In the genomic region with DNA sequence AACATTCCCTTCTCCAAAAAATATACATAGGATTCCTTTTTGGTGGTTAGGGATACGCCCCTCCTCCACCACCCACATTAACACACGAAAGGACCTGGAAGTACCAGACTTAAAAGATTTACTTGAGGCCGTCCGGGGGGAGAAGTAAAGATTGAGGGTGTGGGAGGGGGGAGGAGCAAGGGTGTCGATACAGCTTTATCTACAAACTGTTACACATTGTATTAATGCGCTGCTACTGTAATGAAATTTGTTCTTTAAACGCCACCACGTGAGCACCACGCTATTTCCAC, we compare ENCODE assay signal across 8 cellular contexts. TPM values are rescaled to one million over a fixed set of nuclear protein-coding genes. Genes with fewer than 3 reads are reported as not detected.
DNase-seq lines count a peak whose midpoint lies in the region; ATAC-seq, FAIRE-seq and TF ChIP-seq lines count a peak whose summit lies in the region.

No MANE protein-coding gene starts in this region.

- H3K36me3 Mint-ChIP-seq in astrocyte (ENCODE audit: low read depth, unreplicated experiment): peaks cover 9% of the 10 kb centered on the region

- peak overlapping the region; percentile 87 for H3K4me2 ChIP-seq in astrocyte (ENCODE audit: low read length)
- H3K4me2 ChIP-seq in HepG2 (ENCODE audit: low read depth, low read length): peak overlapping the region; percentile 85

- TF ChIP-seq EP300 in HepG2 (IDR thresholded peaks at IDR 0.05; ENCODE audit: low read depth in 2 of 2, low read length in 2 of 2) (no peak), HepG2 (CRISPR knock-in tag; IDR thresholded peaks at IDR 0.05; ENCODE audit: borderline replicate concordance) (no peak)

- no peak for TF ChIP-seq POLR2A in HepG2 (IDR thresholded peaks at IDR 0.05; ENCODE audit: insufficient read depth in 1 of 2, low read depth in 2 of 2, low read length in 2 of 2)

- peak overlapping the region; percentile 99 for H3K4me3 Mint-ChIP-seq in astrocyte (ENCODE audit: unreplicated experiment)

- no peaks in the 10 kb centered on the region for H3K27me3 Mint-ChIP-seq in astrocyte (ENCODE audit: low read depth, unreplicated experiment)

- H3K4me1 Mint-ChIP-seq in astrocyte (ENCODE audit: low read depth, unreplicated experiment): peaks cover 3% of the 10 kb centered on the region

- 0% methylated on average over 3 of the region's 9 CpGs for WGBS in HUES64
- under 1% methylated on average over 9 of the region's 9 CpGs for WGBS in HepG2 (ENCODE audit: low lambda C conversion rate)

- H3K4me1 ChIP-seq in HUES64 (ENCODE audit: insufficient read depth, low read length): no peaks in the 10 kb centered on the region; the same call in 1 of the 2 replicates
- peaks cover 15% of the 10 kb centered on the region for H3K4me1 ChIP-seq in astrocyte (ENCODE audit: insufficient read depth, low read length)
- peaks cover 28% of the 10 kb centered on the region for H3K4me1 ChIP-seq in HepG2 (ENCODE audit: insufficient read depth, low read length)
- peaks cover 0 to 29% (median 19%) of the 10 kb centered on the region in 4 donors for H3K4me1 ChIP-seq in tibial artery

- intact Hi-C loops in HepG2 (cut with micrococcal nuclease; ENCODE audit: unreplicated experiment) (loop anchor here (2.0 to 5.0 kb wide), 3 partner anchors 38 to 87 kb away; partner anchors contain the start of genes NDUFAB1 and PLK1), tibial artery (cut with DNase I; ENCODE audit: low total_unique reads) (loop anchor here (5.0 kb wide), 1 partner anchor 43 kb away; the partner anchor contains the start of gene NDUFAB1)

- no peaks in the 10 kb centered on the region for H3K9me3 Mint-ChIP-seq in astrocyte (ENCODE audit: unreplicated experiment)

- peaks cover 54% of the 10 kb centered on the region for H3K79me2 ChIP-seq in astrocyte (ENCODE audit: insufficient read depth, low read length)
- peaks cover 48% of the 10 kb centered on the region for H3K79me2 ChIP-seq in HepG2 (ENCODE audit: insufficient read depth, low read length)

- H3K27me3 ChIP-seq in HUES64 (ENCODE audit: insufficient read depth, low read length): no peaks in the 10 kb centered on the region
- H3K27me3 ChIP-seq in astrocyte (ENCODE audit: insufficient read depth, low read length): no peaks in the 10 kb centered on the region
- H3K27me3 ChIP-seq in HepG2 (ENCODE audit: control insufficient read depth in 1 of 2, insufficient read depth in 2 of 2, low read length in 2 of 2): no peaks in the 10 kb centered on the region; a peak in 1 of 5 replicates
- no peaks in the 10 kb centered on the region for H3K27me3 ChIP-seq in tibial artery

- POLR2A ChIA-PET in HepG2 (lab: Yijun Ruan, JAX): interaction anchor here (1.2 to 2.7 kb wide), 10 partner anchors 8 to 102 kb away, joined by 4 to 20 read pairs (median 9); partner anchors contain the start of genes EARS2, NDUFAB1, PLK1 and UBFD1

- in situ Hi-C loops in HepG2 (cut with HindIII; ENCODE audit: extremely low pct_ligation_motif_present, low pct_unique_long_range_greater_than_20kb): no loop called here

- H3K27ac Mint-ChIP-seq in astrocyte (ENCODE audit: unreplicated experiment): peak overlapping the region; percentile 86

- no peak for TF ChIP-seq CTCF in D721Med (IDR thresholded peaks at IDR 0.05; ENCODE audit: insufficient read depth, missing control alignments)
- no peak for TF ChIP-seq CTCF in astrocyte (IDR thresholded peaks at IDR 0.05; ENCODE audit: insufficient read depth, low read depth, low read length)
- TF ChIP-seq CTCF in HepG2 (CRISPR knock-in tag; IDR thresholded peaks at IDR 0.05): no peak
- TF ChIP-seq CTCF in tibial artery (IDR thresholded peaks at IDR 0.05): no peak

- H4K20me1 ChIP-seq in astrocyte (ENCODE audit: insufficient read depth, low read length): peaks cover 11% of the 10 kb centered on the region
- peaks cover 7% of the 10 kb centered on the region; the same call in 1 of the 2 replicates for H4K20me1 ChIP-seq in HepG2 (ENCODE audit: insufficient read depth, low read length)

- peak overlapping the region; percentile 87 for H3K4me3 ChIP-seq in HUES64 (ENCODE audit: low read length)
- peak overlapping the region; percentile 97 for H3K4me3 ChIP-seq in astrocyte (ENCODE audit: insufficient read depth, low read depth, low read length)
- peak overlapping the region; percentile 91 to 97 (median 97) for H3K4me3 ChIP-seq in HepG2 (replicated peaks in 1 of 3; ENCODE audit: insufficient read depth in 1 of 3, low read depth in 2 of 3, low read length in 3 of 3)
- peak overlapping the region; percentile 64 to 87 for H3K4me3 ChIP-seq in tibial artery

- FAIRE-seq in D721Med (lab: Jason Lieb, UNC) (no peak), astrocyte (lab: Jason Lieb, UNC) (no peak), HepG2 (lab: Jason Lieb, UNC) (no peak)

- DNase-seq in D721Med (ENCODE audit: insufficient read length, low spot score): peak; percentile 28
- no peak for DNase-seq in astrocyte (ENCODE audit: low read depth)
- no peak for DNase-seq in HepG2 (ENCODE audit: low spot score)
- DNase-seq in tibial artery: no peak
- no peak for DNase-seq in NCI-H2081 treated with DMSO at 0.1 percent for 48 hours (lab: John Stamatoyannopoulos, UW)
- DNase-seq in NCI-H146 treated with DMSO at 0.1 percent for 48 hours (lab: John Stamatoyannopoulos, UW; ENCODE audit: unreplicated experiment): no peak

- peaks cover 49% of the 10 kb centered on the region for H3K36me3 ChIP-seq in HUES64 (ENCODE audit: insufficient read depth, low read length)
- peaks cover 16% of the 10 kb centered on the region for H3K36me3 ChIP-seq in astrocyte (ENCODE audit: insufficient read depth, low read length)
- H3K36me3 ChIP-seq in HepG2 (replicated peaks in 1 of 2; ENCODE audit: control insufficient read depth in 1 of 2, insufficient read depth in 2 of 2, low read length in 2 of 2): peaks cover 12 to 21% of the 10 kb centered on the region in 2 experiments
- peaks cover 24 to 41% (median 26%) of the 10 kb centered on the region in 3 donors for H3K36me3 ChIP-seq in tibial artery

- BruUV-seq in HepG2 (replicated peaks; lab: Mats Ljungman, UMichigan): no TSS peak

- no peak for TF ChIP-seq RAD21 in HepG2 (CRISPR knock-in tag; IDR thresholded peaks at IDR 0.05)

- no peak; the same call in 2 of the 3 replicates for ATAC-seq in HepG2
- no peak for ATAC-seq in GM18873 (IDR thresholded peaks at IDR 0.05; ENCODE audit: low FRiP score, unreplicated experiment)

- H2AFZ ChIP-seq in astrocyte (ENCODE audit: low read depth, low read length) (peak overlapping the region; percentile 87), HepG2 (ENCODE audit: low read length) (peak overlapping the region; percentile 57)

- H3K9me3 ChIP-seq in HUES64 (ENCODE audit: insufficient read depth, low read depth, low read length) (no peaks in the 10 kb centered on the region), astrocyte (ENCODE audit: insufficient read depth, low read depth, low read length) (no peaks in the 10 kb centered on the region), HepG2 (ENCODE audit: low read length) (no peaks in the 10 kb centered on the region), tibial artery (no peaks in the 10 kb centered on the region)

- CTCF ChIA-PET in HepG2 (lab: Yijun Ruan, JAX; ENCODE audit: low intra/inter-chr PET ratio, low total read pairs): no interaction called here

- H3K27ac ChIP-seq in HUES64 (ENCODE audit: low read depth, low read length) (peak overlapping the region; percentile 91), astrocyte (ENCODE audit: low read depth, low read length) (peak overlapping the region; percentile 86), HepG2 (ENCODE audit: extremely low read length, insufficient read depth, low read length) (peak overlapping the region; percentile 89), tibial artery (peak overlapping the region; percentile 76 to 90)

- H3K9ac ChIP-seq in HUES64 (ENCODE audit: low read depth, low read length) (peak overlapping the region; percentile 93), astrocyte (ENCODE audit: low read length) (peak overlapping the region; percentile 96), HepG2 (ENCODE audit: insufficient read depth, low read depth, low read length) (peak overlapping the region; percentile 94)

RNA-seq across cellular contexts. Expression of gene PALB2, which starts 0.5 kb away (rescaled TPM):
- polyA plus RNA-seq in HUES64 (2013, experiment 1 of 2): 22.7 TPM
- polyA plus RNA-seq in HUES64 (2013, experiment 2 of 2): 22.4 TPM
- total RNA-seq in astrocyte (12.2 and 12.8 TPM in 2 replicates), HepG2 (2016; rRNA removed; fragmentation: Illumina TruSeq; extraction: Trizol) (40.9 and 58.5 TPM in 2 replicates)
- 19.0 and 19.8 TPM in 2 replicates for total RNA-seq in HepG2 (2016; cell fraction: cytosol; rRNA removed; fragmentation: Illumina TruSeq; extraction: Trizol; ENCODE audit: low read depth)
- total RNA-seq in HepG2 (2016; cell fraction: insoluble cytoplasmic fraction; rRNA removed; fragmentation: Illumina TruSeq; extraction: Trizol): 40.7 and 53.7 TPM in 2 replicates
- 34.7 and 41.1 TPM in 2 replicates for total RNA-seq in HepG2 (2016; cell fraction: membrane; rRNA removed; fragmentation: Illumina TruSeq; extraction: Trizol)
- 36.5 and 40.9 TPM in 2 replicates for total RNA-seq in HepG2 (2016; cell fraction: nucleus; rRNA removed; fragmentation: Illumina TruSeq; extraction: Trizol)
- polyA plus RNA-seq in HepG2 (2011; rRNA removed): 11.0 and 12.1 TPM in 2 replicates
- 6.6 and 10.2 TPM in 2 replicates for polyA plus RNA-seq in HepG2 (2011; cell fraction: cytosol; rRNA removed)
- 9.5 and 11.4 TPM in 2 replicates for polyA plus RNA-seq in HepG2 (2011; cell fraction: nucleus; rRNA removed)
- polyA plus RNA-seq in HepG2 (2012): 15.7 and 25.4 TPM in 2 replicates
- polyA plus RNA-seq in HepG2 (2016; cell fraction: cytosol; fragmentation: Illumina TruSeq; extraction: Trizol; ENCODE audit: low read depth): 3.9 and 4.1 TPM in 2 replicates
- 58.1 and 60.2 TPM in 2 replicates for polyA plus RNA-seq in HepG2 (2016; cell fraction: insoluble cytoplasmic fraction; fragmentation: Illumina TruSeq; extraction: Trizol; ENCODE audit: low read depth)
- 14.0 and 15.7 TPM in 2 replicates for polyA plus RNA-seq in HepG2 (2016; cell fraction: membrane; fragmentation: Illumina TruSeq; extraction: Trizol; ENCODE audit: low read depth)
- polyA plus RNA-seq in HepG2 (2016; cell fraction: nucleus; fragmentation: Illumina TruSeq; extraction: Trizol; ENCODE audit: insufficient read depth, low read depth): 51.4 and 67.7 TPM in 2 replicates
- polyA minus RNA-seq in HepG2 (2011; rRNA and poly(A)+ RNA removed; ENCODE audit: low replicate concordance): 16.5 and 19.6 TPM in 2 replicates
- 14.5 and 17.8 TPM in 2 replicates for polyA minus RNA-seq in HepG2 (2011; cell fraction: cytosol; rRNA and poly(A)+ RNA removed)
- polyA minus RNA-seq in HepG2 (2011; cell fraction: nucleus; rRNA and poly(A)+ RNA removed): 32.6 and 35.8 TPM in 2 replicates

RNA-seq across cellular contexts. Expression of gene DCTN5, which starts 0.7 kb away (rescaled TPM):
- polyA plus RNA-seq in HUES64 (2013, experiment 1 of 2): 57.4 TPM
- polyA plus RNA-seq in HUES64 (2013, experiment 2 of 2): 48.9 TPM
- total RNA-seq in astrocyte (110 and 117 TPM in 2 replicates), HepG2 (2016; rRNA removed; fragmentation: Illumina TruSeq; extraction: Trizol) (207 and 352 TPM in 2 replicates)
- 20.5 and 23.4 TPM in 2 replicates for total RNA-seq in HepG2 (2016; cell fraction: cytosol; rRNA removed; fragmentation: Illumina TruSeq; extraction: Trizol; ENCODE audit: low read depth)
- total RNA-seq in HepG2 (2016; cell fraction: insoluble cytoplasmic fraction; rRNA removed; fragmentation: Illumina TruSeq; extraction: Trizol): 209 and 347 TPM in 2 replicates
- total RNA-seq in HepG2 (2016; cell fraction: membrane; rRNA removed; fragmentation: Illumina TruSeq; extraction: Trizol): 72.8 and 82.2 TPM in 2 replicates
- 132 and 133 TPM in 2 replicates for total RNA-seq in HepG2 (2016; cell fraction: nucleus; rRNA removed; fragmentation: Illumina TruSeq; extraction: Trizol)
- polyA plus RNA-seq in HepG2 (2011; rRNA removed): 104 and 105 TPM in 2 replicates
- 63.7 and 85.8 TPM in 2 replicates for polyA plus RNA-seq in HepG2 (2011; cell fraction: cytosol; rRNA removed)
- polyA plus RNA-seq in HepG2 (2011; cell fraction: nucleus; rRNA removed): 63.0 and 74.7 TPM in 2 replicates
- polyA plus RNA-seq in HepG2 (2012): 94.7 and 110 TPM in 2 replicates
- polyA plus RNA-seq in HepG2 (2016; cell fraction: cytosol; fragmentation: Illumina TruSeq; extraction: Trizol; ENCODE audit: low read depth): 19.7 and 22.2 TPM in 2 replicates
- polyA plus RNA-seq in HepG2 (2016; cell fraction: insoluble cytoplasmic fraction; fragmentation: Illumina TruSeq; extraction: Trizol; ENCODE audit: low read depth): 226 and 246 TPM in 2 replicates
- polyA plus RNA-seq in HepG2 (2016; cell fraction: membrane; fragmentation: Illumina TruSeq; extraction: Trizol; ENCODE audit: low read depth): 43.6 and 49.0 TPM in 2 replicates
- polyA plus RNA-seq in HepG2 (2016; cell fraction: nucleus; fragmentation: Illumina TruSeq; extraction: Trizol; ENCODE audit: insufficient read depth, low read depth): 155 and 179 TPM in 2 replicates
- 138 and 162 TPM in 2 replicates for polyA minus RNA-seq in HepG2 (2011; rRNA and poly(A)+ RNA removed; ENCODE audit: low replicate concordance)
- polyA minus RNA-seq in HepG2 (2011; cell fraction: cytosol; rRNA and poly(A)+ RNA removed): 44.3 and 44.4 TPM in 2 replicates
- 115 and 133 TPM in 2 replicates for polyA minus RNA-seq in HepG2 (2011; cell fraction: nucleus; rRNA and poly(A)+ RNA removed)

RNA-seq across cellular contexts. Expression of gene PLK1, which starts 38.1 kb away (rescaled TPM):
- 95.2 TPM for polyA plus RNA-seq in HUES64 (2013, experiment 1 of 2)
- 107 TPM for polyA plus RNA-seq in HUES64 (2013, experiment 2 of 2)
- 6.8 and 10.5 TPM in 2 replicates for total RNA-seq in astrocyte
- total RNA-seq in HepG2 (2016; rRNA removed; fragmentation: Illumina TruSeq; extraction: Trizol): 76.3 and 97.4 TPM in 2 replicates
- total RNA-seq in HepG2 (2016; cell fraction: cytosol; rRNA removed; fragmentation: Illumina TruSeq; extraction: Trizol; ENCODE audit: low read depth): 28.4 and 28.6 TPM in 2 replicates
- 76.4 and 97.9 TPM in 2 replicates for total RNA-seq in HepG2 (2016; cell fraction: insoluble cytoplasmic fraction; rRNA removed; fragmentation: Illumina TruSeq; extraction: Trizol)
- total RNA-seq in HepG2 (2016; cell fraction: membrane; rRNA removed; fragmentation: Illumina TruSeq; extraction: Trizol): 53.8 and 55.3 TPM in 2 replicates
- 54.5 and 64.5 TPM in 2 replicates for total RNA-seq in HepG2 (2016; cell fraction: nucleus; rRNA removed; fragmentation: Illumina TruSeq; extraction: Trizol)
- 50.7 and 71.5 TPM in 2 replicates for polyA plus RNA-seq in HepG2 (2011; rRNA removed)
- 50.1 and 88.3 TPM in 2 replicates for polyA plus RNA-seq in HepG2 (2011; cell fraction: cytosol; rRNA removed)
- 85.1 and 122 TPM in 2 replicates for polyA plus RNA-seq in HepG2 (2011; cell fraction: nucleus; rRNA removed)
- 60.8 and 97.0 TPM in 2 replicates for polyA plus RNA-seq in HepG2 (2012)
- 33.9 and 37.2 TPM in 2 replicates for polyA plus RNA-seq in HepG2 (2016; cell fraction: cytosol; fragmentation: Illumina TruSeq; extraction: Trizol; ENCODE audit: low read depth)
- 114 and 170 TPM in 2 replicates for polyA plus RNA-seq in HepG2 (2016; cell fraction: insoluble cytoplasmic fraction; fragmentation: Illumina TruSeq; extraction: Trizol; ENCODE audit: low read depth)
- 49.5 and 62.0 TPM in 2 replicates for polyA plus RNA-seq in HepG2 (2016; cell fraction: membrane; fragmentation: Illumina TruSeq; extraction: Trizol; ENCODE audit: low read depth)
- polyA plus RNA-seq in HepG2 (2016; cell fraction: nucleus; fragmentation: Illumina TruSeq; extraction: Trizol; ENCODE audit: insufficient read depth, low read depth): 151 and 164 TPM in 2 replicates
- 177 and 191 TPM in 2 replicates for polyA minus RNA-seq in HepG2 (2011; rRNA and poly(A)+ RNA removed; ENCODE audit: low replicate concordance)
- 65.7 and 78.2 TPM in 2 replicates for polyA minus RNA-seq in HepG2 (2011; cell fraction: cytosol; rRNA and poly(A)+ RNA removed)
- 41.4 and 66.2 TPM in 2 replicates for polyA minus RNA-seq in HepG2 (2011; cell fraction: nucleus; rRNA and poly(A)+ RNA removed)

RNA-seq across cellular contexts. Expression of gene NDUFAB1, which starts 44.5 kb away (rescaled TPM):
- 160 TPM for polyA plus RNA-seq in HUES64 (2013, experiment 1 of 2)
- polyA plus RNA-seq in HUES64 (2013, experiment 2 of 2): 148 TPM
- total RNA-seq in astrocyte (92.5 and 93.1 TPM in 2 replicates), HepG2 (2016; rRNA removed; fragmentation: Illumina TruSeq; extraction: Trizol) (601 and 760 TPM in 2 replicates)
- 295 and 299 TPM in 2 replicates for total RNA-seq in HepG2 (2016; cell fraction: cytosol; rRNA removed; fragmentation: Illumina TruSeq; extraction: Trizol; ENCODE audit: low read depth)
- 602 and 798 TPM in 2 replicates for total RNA-seq in HepG2 (2016; cell fraction: insoluble cytoplasmic fraction; rRNA removed; fragmentation: Illumina TruSeq; extraction: Trizol)
- 285 and 300 TPM in 2 replicates for total RNA-seq in HepG2 (2016; cell fraction: membrane; rRNA removed; fragmentation: Illumina TruSeq; extraction: Trizol)
- 185 and 192 TPM in 2 replicates for total RNA-seq in HepG2 (2016; cell fraction: nucleus; rRNA removed; fragmentation: Illumina TruSeq; extraction: Trizol)
- polyA plus RNA-seq in HepG2 (2011; rRNA removed): 192 and 221 TPM in 2 replicates
- 288 and 387 TPM in 2 replicates for polyA plus RNA-seq in HepG2 (2011; cell fraction: cytosol; rRNA removed)
- 84.1 and 87.7 TPM in 2 replicates for polyA plus RNA-seq in HepG2 (2011; cell fraction: nucleus; rRNA removed)
- polyA plus RNA-seq in HepG2 (2012): 224 and 262 TPM in 2 replicates
- polyA plus RNA-seq in HepG2 (2016; cell fraction: cytosol; fragmentation: Illumina TruSeq; extraction: Trizol; ENCODE audit: low read depth): 233 and 257 TPM in 2 replicates
- polyA plus RNA-seq in HepG2 (2016; cell fraction: insoluble cytoplasmic fraction; fragmentation: Illumina TruSeq; extraction: Trizol; ENCODE audit: low read depth): 608 and 670 TPM in 2 replicates
- polyA plus RNA-seq in HepG2 (2016; cell fraction: membrane; fragmentation: Illumina TruSeq; extraction: Trizol; ENCODE audit: low read depth): 191 and 215 TPM in 2 replicates
- 276 and 279 TPM in 2 replicates for polyA plus RNA-seq in HepG2 (2016; cell fraction: nucleus; fragmentation: Illumina TruSeq; extraction: Trizol; ENCODE audit: insufficient read depth, low read depth)
- polyA minus RNA-seq in HepG2 (2011; rRNA and poly(A)+ RNA removed; ENCODE audit: low replicate concordance): 41.0 and 74.5 TPM in 2 replicates
- 75.4 and 99.6 TPM in 2 replicates for polyA minus RNA-seq in HepG2 (2011; cell fraction: cytosol; rRNA and poly(A)+ RNA removed)
- 33.9 and 41.0 TPM in 2 replicates for polyA minus RNA-seq in HepG2 (2011; cell fraction: nucleus; rRNA and poly(A)+ RNA removed)
